ENCODE assay signal across 1 cellular context in the genomic region with DNA sequence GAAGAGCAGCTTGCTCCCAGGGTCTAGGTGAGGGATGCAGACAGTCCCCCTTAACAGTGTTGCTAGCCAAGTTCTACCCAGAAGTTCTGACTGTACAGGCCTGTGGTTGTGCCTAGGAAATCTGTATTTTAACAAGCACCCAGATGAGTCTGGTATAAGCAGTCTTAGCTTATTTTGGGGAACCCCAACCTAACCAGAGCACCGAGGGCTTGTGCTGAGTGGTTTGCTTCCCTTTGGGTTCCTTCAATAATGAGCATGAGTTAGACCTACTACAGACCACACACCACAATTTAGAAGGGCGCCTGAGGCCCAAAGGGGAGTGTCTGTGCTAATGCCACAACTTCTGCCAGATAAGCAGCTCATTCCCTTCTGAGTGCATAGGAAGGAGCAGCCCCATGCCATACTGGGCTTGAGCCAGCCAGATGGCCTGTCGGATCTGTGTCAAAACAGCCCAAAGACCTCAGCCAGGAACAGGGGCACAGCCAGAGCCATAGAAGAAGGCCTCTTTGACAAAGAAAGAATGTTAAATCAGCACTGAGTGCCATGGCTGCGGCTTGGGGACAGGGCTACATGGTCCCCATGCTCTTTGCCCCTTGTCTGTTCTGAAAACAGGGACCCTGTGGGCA.
TF ChIP-seq lines count a peak whose summit lies in the region.

No MANE protein-coding gene starts in this region.

TF ChIP-seq in H1, 55 proteins besides CTCF, POLR2A, EP300 and RAD21:
- TF ChIP-seq POLR2AphosphoS5 (IDR thresholded peaks at IDR 0.05; ENCODE audit: low read depth, low read length) (peak; percentile 28; the same call in 1 of the 2 replicates), MAX (IDR thresholded peaks at IDR 0.05) (no peak)
